ENCODE assay signal across 18 cellular contexts in the genomic region with DNA sequence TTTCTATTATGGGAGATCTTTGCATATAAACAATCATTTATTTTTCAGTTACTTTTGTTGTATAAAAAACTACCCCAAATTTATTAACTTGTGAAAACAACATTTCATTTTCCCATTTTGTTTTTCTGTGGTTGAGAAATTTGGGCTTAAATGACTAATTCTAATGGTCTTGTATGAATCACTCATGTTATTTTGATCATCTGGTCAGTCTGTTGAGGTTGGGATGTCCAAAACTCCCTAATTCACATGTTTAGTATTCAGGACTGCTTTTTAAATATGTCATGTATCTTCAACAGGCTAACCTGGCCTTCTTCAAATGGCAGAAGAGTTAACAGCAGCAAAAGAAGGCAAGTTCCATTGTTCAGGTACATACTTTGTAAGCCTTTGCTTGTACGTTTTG.
DNase-seq lines count a peak whose midpoint lies in the region; ATAC-seq lines count a peak whose summit lies in the region.
"Had no signal": no experiment of that assay in that cellular context is flagged by ENCODE, and none has a peak within 500 bp of the region (broad histone marks: within the 10 kb centered on the region; RNA-seq: fewer than 3 reads in every experiment).

No MANE protein-coding gene starts in this region.

- ATAC-seq in GM18517 (IDR thresholded peaks at IDR 0.05; ENCODE audit: unreplicated experiment) (peak; percentile 78), GM19463 (IDR thresholded peaks at IDR 0.05; ENCODE audit: unreplicated experiment) (peak; percentile 94), HG02852 (IDR thresholded peaks at IDR 0.05; ENCODE audit: unreplicated experiment) (peak; percentile 88), HG03457 (IDR thresholded peaks at IDR 0.05; ENCODE audit: unreplicated experiment) (peak; percentile 89)
- ATAC-seq: left lobe of liver had no signal

- DNase-seq in effector CD8-positive, alpha-beta T cell (lab: John Stamatoyannopoulos, UW): no peak
- no peak for DNase-seq in NCI-H446 (lab: John Stamatoyannopoulos, UW)
- DNase-seq in NCI-H526 treated with DMSO at 0.1 percent for 48 hours (lab: John Stamatoyannopoulos, UW): no peak
- no peak for DNase-seq in stimulated activated CD4-positive, alpha-beta T cell treated with anti-CD3 and anti-CD28 coated beads, Interleukin-15, amount 100 ng/mL, for 24 hours
- DNase-seq: activated CD4-positive, alpha-beta memory T cell treated with anti-CD3 and anti-CD28 coated beads for 36 hours; central memory CD4-positive, alpha-beta T cell; endodermal cell; GDM1; NCI-H187 treated with DMSO at 0.1 percent for 48 hours; NCI-H526; spleen; stomach; uterus had no signal
